ENCODE assay signal across 23 cellular contexts in the genomic region with DNA sequence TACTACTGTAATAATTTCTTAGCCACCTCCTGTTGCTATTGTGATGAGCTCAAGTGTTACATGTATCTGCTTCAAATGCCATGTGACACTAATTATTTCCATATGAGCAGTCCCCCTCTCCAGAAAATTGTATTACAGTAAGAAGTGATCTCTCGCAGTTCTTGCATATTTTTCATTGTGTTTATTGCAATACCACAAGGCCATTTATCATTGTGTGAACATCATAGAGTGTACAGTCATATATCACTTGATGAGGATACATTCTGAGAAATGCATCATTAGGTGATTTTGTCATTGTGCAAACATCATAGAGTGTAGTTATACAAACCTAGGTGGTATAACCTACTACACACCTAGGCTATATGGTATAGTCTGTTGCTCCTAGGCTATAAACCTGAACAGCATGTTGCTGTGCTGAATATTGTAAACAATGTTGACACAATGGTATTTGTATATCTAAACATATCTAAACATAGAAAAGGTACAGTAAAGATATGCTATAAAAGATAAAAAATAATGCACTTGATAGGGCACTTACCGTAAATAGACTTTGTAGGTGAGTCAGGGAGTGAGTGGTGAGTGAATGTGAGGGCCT.
A peak's percentile ranks its signal among the peaks of the same experiment; 100 is the strongest.
DNase-seq lines count a peak whose midpoint lies in the region; ATAC-seq, FAIRE-seq and TF ChIP-seq lines count a peak whose summit lies in the region.
"Had no signal": no experiment of that assay in that cellular context is flagged by ENCODE, and none has a peak within 500 bp of the region (broad histone marks: within the 10 kb centered on the region; RNA-seq: fewer than 3 reads in every experiment).

No MANE protein-coding gene starts in this region.

- H3K4me1 Mint-ChIP-seq in activated naive CD8-positive, alpha-beta T cell treated with anti-CD3 and anti-CD28 coated beads, Interleukin-2, amount 50 U/mL, for 24 hours = no peaks in the 10 kb centered on the region
- no peaks in the 10 kb centered on the region for H3K4me1 Mint-ChIP-seq in activated naive CD8-positive, alpha-beta T cell treated with anti-CD3 and anti-CD28 coated beads for 36 hours

- no peak overlapping the region for H3K4ac ChIP-seq in IMR-90 (ENCODE audit: low read depth, low read length)

- no peak overlapping the region for H3K9ac ChIP-seq in IMR-90 (ENCODE audit: low read depth, low read length)

- H3K36me3 Mint-ChIP-seq in activated naive CD8-positive, alpha-beta T cell treated with anti-CD3 and anti-CD28 coated beads, Interleukin-2, amount 50 U/mL, for 24 hours (ENCODE audit: low read depth) = peaks cover 7% of the 10 kb centered on the region
- H3K36me3 Mint-ChIP-seq in activated naive CD8-positive, alpha-beta T cell treated with anti-CD3 and anti-CD28 coated beads for 36 hours = peaks cover 19% of the 10 kb centered on the region

- dilution Hi-C loops in IMR-90 (cut with HindIII; ENCODE audit: low sequenced_read_pairs, unreplicated experiment) = no loop called here

- no TSS peak for BruUV-seq in IMR-90 (replicated peaks; lab: Mats Ljungman, UMichigan)

- H4K91ac ChIP-seq in IMR-90 (ENCODE audit: insufficient read depth, low read depth, low read length) = no peak overlapping the region

- TF ChIP-seq RAD21 in IMR-90 (IDR thresholded peaks at IDR 0.05; ENCODE audit: low read length) = no peak

- no peak overlapping the region for H2AK9ac ChIP-seq in IMR-90 (replicated peaks; ENCODE audit: low read depth, low read length, poor library complexity)

- no peak overlapping the region for H3K56ac ChIP-seq in IMR-90 (ENCODE audit: extremely low read depth, insufficient read depth, low read length)

- H3K27me3 Mint-ChIP-seq in activated naive CD8-positive, alpha-beta T cell treated with anti-CD3 and anti-CD28 coated beads, Interleukin-2, amount 50 U/mL, for 24 hours = no peaks in the 10 kb centered on the region
- no peaks in the 10 kb centered on the region for H3K27me3 Mint-ChIP-seq in activated naive CD8-positive, alpha-beta T cell treated with anti-CD3 and anti-CD28 coated beads for 36 hours
- H3K27me3 Mint-ChIP-seq: CD4-positive, alpha-beta T cell; effector memory CD8-positive, alpha-beta T cell; stimulated activated memory B cell treated with anti-CD40 and anti-IgM and Interleukin-4, amounts not matched to agents 10 μg/mL and 1 μg/mL and 100 μg/mL, for 72 hours had no signal

- no peaks in the 10 kb centered on the region for H3K9me1 ChIP-seq in IMR-90 (ENCODE audit: insufficient read depth, low read length)

- POLR2A ChIA-PET in IMR-90 (lab: Charles Lee; ENCODE audit: unreplicated experiment) = no interaction called here

- H3K79me1 ChIP-seq in IMR-90 (ENCODE audit: low read depth in 1 of 2, low read length in 2 of 2) = peaks cover 0 to 6% of the 10 kb centered on the region in 2 experiments; a peak in 1 of 4 replicates

- H3K4me3 ChIP-seq in IMR-90 (ENCODE audit: insufficient read depth, low read depth, low read length) (no peak overlapping the region), left ventricle myocardium inferior (no peak overlapping the region)
- H3K4me3 ChIP-seq: heart right ventricle, thoracic aorta had no signal

- no peak overlapping the region for H2BK5ac ChIP-seq in IMR-90 (ENCODE audit: low read depth, low read length, poor library complexity, severe bottlenecking)

- ATAC-seq in activated naive CD8-positive, alpha-beta T cell treated with anti-CD3 and anti-CD28 coated beads, Interleukin-2, amount 50 U/mL, for 24 hours = peak; percentile 28
- no peak for ATAC-seq in IMR-90 (ENCODE audit: low read depth)
- no peak for ATAC-seq in GM21737 (IDR thresholded peaks at IDR 0.05; ENCODE audit: unreplicated experiment)
- no peak for ATAC-seq in Right ventricle myocardium inferior
- ATAC-seq: effector memory CD8-positive, alpha-beta T cell; HCT116; heart right ventricle; HepG2; stimulated activated memory B cell treated with anti-CD40 and anti-IgM and Interleukin-4, amounts not matched to agents 10 μg/mL and 1 μg/mL and 100 μg/mL, for 72 hours had no signal

- no peak for TF ChIP-seq POLR2A in IMR-90 (IDR thresholded peaks at IDR 0.05; ENCODE audit: low read depth, low read length)

- H3K23ac ChIP-seq in IMR-90 (ENCODE audit: low read depth, low read length) = no peak overlapping the region

- TF ChIP-seq CTCF in IMR-90 (conservative IDR thresholded peaks at IDR 0.05; ENCODE audit: low read depth, low read length) = no peak
- no peak for TF ChIP-seq CTCF in left ventricle myocardium inferior (IDR thresholded peaks at IDR 0.05; ENCODE audit: borderline replicate concordance)

- no peak overlapping the region for H3K14ac ChIP-seq in IMR-90 (replicated peaks; ENCODE audit: low read depth, low read length)

- H3K4me1 ChIP-seq in IMR-90 (ENCODE audit: control insufficient read depth, insufficient read depth, low read length) = no peaks in the 10 kb centered on the region
- H3K4me1 ChIP-seq in left ventricle myocardium inferior = no peaks in the 10 kb centered on the region
- H3K4me1 ChIP-seq: heart right ventricle had no signal

- FAIRE-seq in colon (lab: Jason Lieb, UNC) = peak; percentile 70
- FAIRE-seq: HepG2 had no signal

- no peak overlapping the region for H3K4me2 ChIP-seq in IMR-90 (ENCODE audit: low read depth, low read length)

- H3K9me3 ChIP-seq in IMR-90 (ENCODE audit: control insufficient read depth, insufficient read depth, low read length) (no peaks in the 10 kb centered on the region), left ventricle myocardium inferior (replicated peaks) (no peaks in the 10 kb centered on the region)
- H3K9me3 ChIP-seq: heart right ventricle, thoracic aorta had no signal

- no peak overlapping the region for H4K5ac ChIP-seq in IMR-90 (ENCODE audit: low read depth, low read length)

- no CpG with 5 or more reads among the region's 2 CpGs for WGBS in IMR-90 (ENCODE audit: extremely low coverage in 2 of 2, insufficient read length in 1 of 2), 2 experiments

- no peaks in the 10 kb centered on the region for H3K36me3 ChIP-seq in IMR-90 (ENCODE audit: control insufficient read depth, insufficient read depth, low read length)
- H3K36me3 ChIP-seq in left ventricle myocardium inferior = no peaks in the 10 kb centered on the region
- H3K36me3 ChIP-seq: heart right ventricle, thoracic aorta had no signal

- intact Hi-C loops in IMR-90 (cut with micrococcal nuclease) = no loop called here
- intact Hi-C loops in left ventricle myocardium inferior (cut with micrococcal nuclease) = no loop called here
- intact Hi-C loops in Right ventricle myocardium inferior (cut with DNase I) = no loop called here

- no peaks in the 10 kb centered on the region for H4K20me1 ChIP-seq in IMR-90 (ENCODE audit: insufficient read depth, low read length)

- no peak overlapping the region for H3K4me3 Mint-ChIP-seq in activated naive CD8-positive, alpha-beta T cell treated with anti-CD3 and anti-CD28 coated beads, Interleukin-2, amount 50 U/mL, for 24 hours
- no peak overlapping the region for H3K4me3 Mint-ChIP-seq in activated naive CD8-positive, alpha-beta T cell treated with anti-CD3 and anti-CD28 coated beads for 36 hours
- H3K4me3 Mint-ChIP-seq: activated naive CD4-positive, alpha-beta T cell treated with anti-CD3 and anti-CD28 coated beads for 36 hours; CD4-positive, alpha-beta T cell; effector memory CD8-positive, alpha-beta T cell; neural crest cell; stimulated activated memory B cell treated with anti-CD40 and anti-IgM and Interleukin-4, amounts not matched to agents 10 μg/mL and 1 μg/mL and 100 μg/mL, for 72 hours; T-helper 1 cell treated with Interleukin-12 subunit alpha and Interleukin-12 subunit beta and Interleukin-4 antibody, amounts not matched to agents 30 μg/mL and 1 μg/mL, for 36 hours had no signal

- CTCF ChIA-PET in IMR-90 (lab: Yijun Ruan, JAX) = interaction anchor here (1.4 kb wide), 1 partner anchor 8 kb away, joined by 3 read pairs; no protein-coding TSS in a partner anchor

- H2BK15ac ChIP-seq in IMR-90 (ENCODE audit: low read depth, low read length) = no peak overlapping the region

- no peak overlapping the region for H2AK5ac ChIP-seq in IMR-90 (ENCODE audit: low read depth, low read length)

- H3K18ac ChIP-seq in IMR-90 (ENCODE audit: low read depth, low read length) = no peak overlapping the region

- H3K27me3 ChIP-seq in IMR-90 (ENCODE audit: control insufficient read depth, insufficient read depth, low read length) (no peaks in the 10 kb centered on the region), left ventricle myocardium inferior (ENCODE audit: low read depth) (no peaks in the 10 kb centered on the region)
- H3K27me3 ChIP-seq: heart right ventricle had no signal

- no peak overlapping the region for H2AFZ ChIP-seq in IMR-90 (replicated peaks; ENCODE audit: low read length, poor library complexity)

- H3K9me3 Mint-ChIP-seq in activated naive CD8-positive, alpha-beta T cell treated with anti-CD3 and anti-CD28 coated beads, Interleukin-2, amount 50 U/mL, for 24 hours = peaks cover 4% of the 10 kb centered on the region
- peaks cover 1% of the 10 kb centered on the region for H3K9me3 Mint-ChIP-seq in activated naive CD8-positive, alpha-beta T cell treated with anti-CD3 and anti-CD28 coated beads for 36 hours
- H3K9me3 Mint-ChIP-seq: activated naive CD4-positive, alpha-beta T cell treated with anti-CD3 and anti-CD28 coated beads for 36 hours; CD4-positive, alpha-beta T cell; effector memory CD8-positive, alpha-beta T cell; neural crest cell; stimulated activated memory B cell treated with anti-CD40 and anti-IgM and Interleukin-4, amounts not matched to agents 10 μg/mL and 1 μg/mL and 100 μg/mL, for 72 hours; T-helper 1 cell treated with Interleukin-12 subunit alpha and Interleukin-12 subunit beta and Interleukin-4 antibody, amounts not matched to agents 30 μg/mL and 1 μg/mL, for 36 hours had no signal

- no peak overlapping the region for H3K27ac Mint-ChIP-seq in activated naive CD8-positive, alpha-beta T cell treated with anti-CD3 and anti-CD28 coated beads, Interleukin-2, amount 50 U/mL, for 24 hours
- H3K27ac Mint-ChIP-seq in activated naive CD8-positive, alpha-beta T cell treated with anti-CD3 and anti-CD28 coated beads for 36 hours = no peak overlapping the region
- H3K27ac Mint-ChIP-seq: activated naive CD4-positive, alpha-beta T cell treated with anti-CD3 and anti-CD28 coated beads for 36 hours; CD4-positive, alpha-beta T cell; effector memory CD8-positive, alpha-beta T cell; stimulated activated memory B cell treated with anti-CD40 and anti-IgM and Interleukin-4, amounts not matched to agents 10 μg/mL and 1 μg/mL and 100 μg/mL, for 72 hours; T-helper 1 cell treated with Interleukin-12 subunit alpha and Interleukin-12 subunit beta and Interleukin-4 antibody, amounts not matched to agents 30 μg/mL and 1 μg/mL, for 36 hours had no signal

- no peak overlapping the region for H2BK20ac ChIP-seq in IMR-90 (ENCODE audit: low read depth, low read length)

- no peak overlapping the region for H4K8ac ChIP-seq in IMR-90 (ENCODE audit: low read depth in 2 of 2, low read length in 2 of 2)

- no peak overlapping the region for H2BK120ac ChIP-seq in IMR-90 (ENCODE audit: low read depth, low read length)

- in situ Hi-C loops in IMR-90 (cut with MboI; ENCODE audit: low sequenced_read_pairs) = no loop called here

- no peak overlapping the region for H3K27ac ChIP-seq in IMR-90 (ENCODE audit: insufficient read depth, low read length)
- H3K27ac ChIP-seq in left ventricle myocardium inferior (replicated peaks) = no peak overlapping the region
- H3K27ac ChIP-seq: heart right ventricle, thoracic aorta had no signal

- DNase-seq in activated naive CD8-positive, alpha-beta T cell treated with anti-CD3 and anti-CD28 coated beads, Interleukin-2, amount 50 U/mL, for 24 hours = no peak
- no peak for DNase-seq in activated naive CD8-positive, alpha-beta T cell treated with anti-CD3 and anti-CD28 coated beads for 36 hours
- DNase-seq in IMR-90 (peak; percentile 7), germinal center (ENCODE audit: low spot score) (no peak), left ventricle myocardium inferior (no peak), Right ventricle myocardium inferior (ENCODE audit: missing footprints) (no peak)
- DNase-seq: activated CD4-positive, alpha-beta T cell treated with anti-CD3 and anti-CD28 coated beads, Interleukin-2, amount 50 U/mL, for 4 hours; activated naive CD4-positive, alpha-beta T cell treated with anti-CD3 and anti-CD28 coated beads for 36 hours; CD4-positive, alpha-beta T cell; DMS 273 treated with DMSO at 0.1 percent for 48 hours; effector memory CD8-positive, alpha-beta T cell; GF-D8; heart right ventricle; NCI-H526; SHP77 treated with DMSO at 0.1 percent for 48 hours had no signal
